In the genomic region with DNA sequence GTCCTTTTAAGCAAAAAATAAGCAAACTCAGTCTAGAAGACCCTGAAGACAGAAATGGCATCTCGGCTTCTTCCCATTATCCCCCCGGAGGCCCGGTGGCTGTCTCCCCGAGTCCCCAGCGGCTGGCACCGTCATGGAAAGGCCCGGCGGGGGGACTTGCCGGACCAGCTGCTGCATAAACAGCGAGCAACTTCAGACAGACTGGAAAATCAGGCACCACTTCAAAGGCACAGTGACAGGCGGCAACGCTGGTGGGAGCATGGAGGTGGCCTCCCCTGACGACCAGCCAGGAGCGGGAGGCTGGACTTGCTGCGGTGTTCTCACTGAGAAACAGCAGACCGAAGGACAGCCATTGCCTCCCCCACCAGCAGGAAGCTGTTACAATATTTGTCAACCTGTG, we compare ENCODE assay signal across 21 cellular contexts. TPM values are rescaled to one million over a fixed set of nuclear protein-coding genes. Genes with fewer than 3 reads are reported as not detected.
"Had no signal": no experiment of that assay in that cellular context is flagged by ENCODE, and none has a peak within 500 bp of the region (broad histone marks: within the 10 kb centered on the region; RNA-seq: fewer than 3 reads in every experiment).

No MANE protein-coding gene starts in this region.

- H3K9me3 Mint-ChIP-seq: activated B cell treated with CpG ODN at 0.5 μM for 24 hours; activated naive CD4-positive, alpha-beta T cell treated with anti-CD3 and anti-CD28 coated beads, Interleukin-2, amount 50 U/mL, for 72 hours; activated T-cell treated with anti-CD3 and anti-CD28 coated beads, Interleukin-2, amount 50 U/mL, for 72 hours; neural progenitor cell had no signal

- H3K36me3 Mint-ChIP-seq: activated naive CD4-positive, alpha-beta T cell treated with anti-CD3 and anti-CD28 coated beads, Interleukin-2, amount 50 U/mL, for 72 hours; neural progenitor cell had no signal

- DNase-seq: activated B cell treated with CpG ODN at 0.5 μM for 24 hours; activated CD4-positive, alpha-beta T cell treated with anti-CD3 and anti-CD28 coated beads for 48 hours; activated CD8-positive, alpha-beta memory T cell treated with anti-CD3 and anti-CD28 coated beads, Interleukin-2, amount 50 U/mL, for 48 hours; activated gamma-delta T cell; activated T-cell treated with anti-CD3 and anti-CD28 coated beads, Interleukin-2, amount 50 U/mL, for 72 hours; amniotic stem cell; colonic mucosa; esophagus squamous epithelium; islet precursor cell; midbrain; ovary; sigmoid colon; stimulated activated CD4-positive, alpha-beta T cell treated with anti-CD3 and anti-CD28 coated beads, Interleukin-1b, Interleukin-23, amount 100 ng/mL, for 48 hours had no signal

- H3K27ac Mint-ChIP-seq: activated B cell treated with CpG ODN at 0.5 μM for 24 hours; activated naive CD4-positive, alpha-beta T cell treated with anti-CD3 and anti-CD28 coated beads, Interleukin-2, amount 50 U/mL, for 72 hours; activated T-cell treated with anti-CD3 and anti-CD28 coated beads, Interleukin-2, amount 50 U/mL, for 72 hours; neural progenitor cell had no signal

- H3K4me1 Mint-ChIP-seq: activated B cell treated with CpG ODN at 0.5 μM for 24 hours had no signal

- H3K4me3 Mint-ChIP-seq: activated B cell treated with CpG ODN at 0.5 μM for 24 hours; activated T-cell treated with anti-CD3 and anti-CD28 coated beads, Interleukin-2, amount 50 U/mL, for 72 hours; neural progenitor cell had no signal

- ATAC-seq: activated naive CD4-positive, alpha-beta T cell treated with anti-CD3 and anti-CD28 coated beads, Interleukin-2, amount 50 U/mL, for 72 hours; activated T-cell treated with anti-CD3 and anti-CD28 coated beads, Interleukin-2, amount 50 U/mL, for 72 hours had no signal

RNA-seq across cellular contexts. Expression of a gene that starts 18.4 kb away (rescaled TPM):
- total RNA-seq: activated B cell treated with CpG ODN at 0.5 μM for 24 hours; activated naive CD4-positive, alpha-beta T cell treated with anti-CD3 and anti-CD28 coated beads, Interleukin-2, amount 50 U/mL, for 72 hours; activated T-cell treated with anti-CD3 and anti-CD28 coated beads, Interleukin-2, amount 50 U/mL, for 72 hours; fibroblast of villous mesenchyme; glomerular endothelial cell; myocyte had no signal

RNA-seq across cellular contexts. Expression of a gene that starts 25.4 kb away (rescaled TPM):
- total RNA-seq: activated B cell treated with CpG ODN at 0.5 μM for 24 hours; activated naive CD4-positive, alpha-beta T cell treated with anti-CD3 and anti-CD28 coated beads, Interleukin-2, amount 50 U/mL, for 72 hours; activated T-cell treated with anti-CD3 and anti-CD28 coated beads, Interleukin-2, amount 50 U/mL, for 72 hours; fibroblast of villous mesenchyme; glomerular endothelial cell; myocyte had no signal

RNA-seq across cellular contexts. Expression of a gene that starts 35.0 kb away (rescaled TPM):
- total RNA-seq: activated B cell treated with CpG ODN at 0.5 μM for 24 hours; activated naive CD4-positive, alpha-beta T cell treated with anti-CD3 and anti-CD28 coated beads, Interleukin-2, amount 50 U/mL, for 72 hours; activated T-cell treated with anti-CD3 and anti-CD28 coated beads, Interleukin-2, amount 50 U/mL, for 72 hours; fibroblast of villous mesenchyme; glomerular endothelial cell; myocyte had no signal

RNA-seq across cellular contexts. Expression of a gene that starts 54.8 kb away (rescaled TPM):
- total RNA-seq: activated B cell treated with CpG ODN at 0.5 μM for 24 hours; activated naive CD4-positive, alpha-beta T cell treated with anti-CD3 and anti-CD28 coated beads, Interleukin-2, amount 50 U/mL, for 72 hours; activated T-cell treated with anti-CD3 and anti-CD28 coated beads, Interleukin-2, amount 50 U/mL, for 72 hours; colonic mucosa; fibroblast of villous mesenchyme; glomerular endothelial cell; hepatocyte; lung; myocyte; ovary; sigmoid colon; ureter had no signal
